In the genomic region with DNA sequence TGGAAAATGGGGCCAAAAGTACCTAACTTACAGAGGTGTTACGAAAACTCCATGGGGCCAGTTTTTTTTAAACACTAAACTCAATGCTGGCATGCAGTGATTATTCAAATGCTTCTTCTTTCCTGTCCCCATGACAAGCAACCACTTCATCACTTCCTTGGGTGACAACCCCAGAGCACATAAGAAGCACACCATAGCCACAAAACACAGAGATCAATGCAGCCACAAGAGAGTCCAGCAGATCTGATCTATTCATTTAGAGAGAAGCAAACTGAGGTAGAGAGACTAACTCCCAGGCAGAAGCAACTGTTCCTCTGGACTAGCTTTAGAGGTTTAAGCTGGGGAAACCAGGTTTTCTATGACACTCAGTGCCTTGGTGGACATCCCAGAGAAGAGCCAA, we compare ENCODE assay signal across 27 cellular contexts.
"Had no signal": no experiment of that assay in that cellular context is flagged by ENCODE, and none has a peak within 500 bp of the region (broad histone marks: within the 10 kb centered on the region; RNA-seq: fewer than 3 reads in every experiment).

No MANE protein-coding gene starts in this region.

- DNase-seq: activated CD4-positive, alpha-beta memory T cell treated with anti-CD3 and anti-CD28 coated beads, Interleukin-2, amount 10 ng/mL, durations not matched to agents 7 days and 5 days; activated CD4-positive, alpha-beta T cell treated with anti-CD3 and anti-CD28 coated beads for 36 hours; activated CD4-positive, alpha-beta T cell treated with anti-CD3 and anti-CD28 coated beads, Interleukin-2, amount 10 ng/mL, durations not matched to agents 24 days and 14 days; activated CD4-positive, alpha-beta T cell treated with anti-CD3 and anti-CD28 coated beads, Interleukin-2, amount 50 U/mL, for 4 hours; activated CD4-positive, CD25-positive, alpha-beta regulatory T cell; activated CD4-positive, CD25-positive, alpha-beta regulatory T cell treated with anti-CD3 and anti-CD28 coated beads, Interleukin-2, amount 50 U/mL, for 72 hours; activated gamma-delta T cell; activated naive CD4-positive, alpha-beta T cell; activated naive CD4-positive, alpha-beta T cell treated with anti-CD3 and anti-CD28 coated beads, Interleukin-2, amount 50 U/mL, for 16 hours; activated naive CD8-positive, alpha-beta T cell treated with anti-CD3 and anti-CD28 coated beads for 36 hours; activated T-cell treated with anti-CD3 and anti-CD28 coated beads, Interleukin-2, amount 50 U/mL, for 48 hours; amniotic stem cell; anterior cingulate cortex; brain microvascular endothelial cell; cortex of kidney; dermis blood vessel endothelial cell; effector CD4-positive, alpha-beta T cell; effector memory CD8-positive, alpha-beta T cell; erythroblast; foreskin keratinocyte; gastrocnemius medialis; glutamatergic neuron; heart left ventricle; T-helper 1 cell; T-helper 17 cell had no signal

- ATAC-seq: activated CD4-positive, alpha-beta T cell treated with anti-CD3 and anti-CD28 coated beads for 36 hours; effector memory CD8-positive, alpha-beta T cell; foreskin keratinocyte; gastrocnemius medialis; heart left ventricle; T-helper 17 cell had no signal

- H3K9me3 Mint-ChIP-seq: activated CD4-positive, alpha-beta memory T cell treated with anti-CD3 and anti-CD28 coated beads, Interleukin-2, amount 10 ng/mL, durations not matched to agents 7 days and 5 days; activated CD4-positive, alpha-beta T cell treated with anti-CD3 and anti-CD28 coated beads, Interleukin-2, amount 10 ng/mL, durations not matched to agents 24 days and 14 days; activated naive CD8-positive, alpha-beta T cell treated with anti-CD3 and anti-CD28 coated beads for 36 hours; central memory CD8-positive, alpha-beta T cell had no signal

- H3K27ac Mint-ChIP-seq: activated CD4-positive, alpha-beta memory T cell treated with anti-CD3 and anti-CD28 coated beads, Interleukin-2, amount 10 ng/mL, durations not matched to agents 7 days and 5 days; activated CD4-positive, alpha-beta T cell treated with anti-CD3 and anti-CD28 coated beads for 36 hours; activated CD4-positive, alpha-beta T cell treated with anti-CD3 and anti-CD28 coated beads, Interleukin-2, amount 10 ng/mL, durations not matched to agents 24 days and 14 days; activated naive CD8-positive, alpha-beta T cell treated with anti-CD3 and anti-CD28 coated beads for 36 hours; effector memory CD8-positive, alpha-beta T cell; T-helper 17 cell had no signal

- H3K4me3 ChIP-seq: esophagus muscularis mucosa, gastrocnemius medialis, heart left ventricle had no signal

- H3K4me3 Mint-ChIP-seq: activated CD4-positive, alpha-beta memory T cell treated with anti-CD3 and anti-CD28 coated beads, Interleukin-2, amount 10 ng/mL, durations not matched to agents 7 days and 5 days; activated CD4-positive, alpha-beta T cell treated with anti-CD3 and anti-CD28 coated beads for 36 hours; activated CD4-positive, alpha-beta T cell treated with anti-CD3 and anti-CD28 coated beads, Interleukin-2, amount 10 ng/mL, durations not matched to agents 24 days and 14 days; activated naive CD8-positive, alpha-beta T cell treated with anti-CD3 and anti-CD28 coated beads for 36 hours; central memory CD8-positive, alpha-beta T cell; effector memory CD8-positive, alpha-beta T cell; T-helper 17 cell had no signal

- H3K4me1 Mint-ChIP-seq: activated CD4-positive, alpha-beta T cell treated with anti-CD3 and anti-CD28 coated beads for 36 hours; activated CD4-positive, alpha-beta T cell treated with anti-CD3 and anti-CD28 coated beads, Interleukin-2, amount 10 ng/mL, durations not matched to agents 24 days and 14 days; activated naive CD8-positive, alpha-beta T cell treated with anti-CD3 and anti-CD28 coated beads for 36 hours; central memory CD8-positive, alpha-beta T cell; T-helper 17 cell had no signal

- H3K36me3 Mint-ChIP-seq: activated naive CD8-positive, alpha-beta T cell treated with anti-CD3 and anti-CD28 coated beads for 36 hours had no signal
